In genomic region chr19:55605637-55606470, GRCh38 we compare ENCODE assay signal across 8 cellular contexts. TPM values are rescaled to one million over a fixed set of nuclear protein-coding genes. Genes with fewer than 3 reads are reported as not detected.
A peak's percentile ranks its signal among the peaks of the same experiment; 100 is the strongest.
DNase-seq lines count a peak whose midpoint lies in the region; ATAC-seq and TF ChIP-seq lines count a peak whose summit lies in the region.

TSS of gene ZNF865 (plus strand) at chr19:55605647. CDS start at chr19:55613619, 7,972 bp downstream.

- TF ChIP-seq CTCF in GM12864 (IDR thresholded peaks at IDR 0.05; ENCODE audit: low read depth, low read length, missing control alignments) (peak; percentile 81), kidney epithelial cell (IDR thresholded peaks at IDR 0.05; ENCODE audit: insufficient read depth, low read length, poor library complexity, severe bottlenecking) (peak; percentile 86)

- peak; percentile 8 for ATAC-seq in HG02981 (IDR thresholded peaks at IDR 0.05; ENCODE audit: unreplicated experiment)
- ATAC-seq in GM18873 (IDR thresholded peaks at IDR 0.05; ENCODE audit: low FRiP score, unreplicated experiment), result no peak

- DNase-seq in GM12864 (ENCODE audit: low read depth) (peak; percentile 57), NCI-H2227 (lab: John Stamatoyannopoulos, UW; ENCODE audit: unreplicated experiment) (peak; percentile 94), cerebellum (ENCODE audit: low spot score) (peak; percentile 87), kidney epithelial cell (ENCODE audit: low read depth) (no peak)
- DNase-seq in activated CD4-positive, CD25-positive, alpha-beta regulatory T cell treated with anti-CD3 and anti-CD28 coated beads, Interleukin-2, amount 50 U/mL, for 16 hours (ENCODE audit: low read depth, low spot score), result peak; percentile 53
- DNase-seq in stimulated activated CD4-positive, alpha-beta T cell treated with anti-CD3 and anti-CD28 coated beads, Interleukin-15, amount 100 ng/mL, for 1 hour (ENCODE audit: low read depth in 1 of 2, low spot score in 1 of 2), result peak; percentile 44 to 46

- no peaks in the 10 kb centered on the region for H3K27me3 ChIP-seq in kidney epithelial cell (ENCODE audit: control insufficient read depth, insufficient read depth, low read length)

- no peaks in the 10 kb centered on the region for H3K36me3 ChIP-seq in kidney epithelial cell (ENCODE audit: control insufficient read depth, insufficient read depth, low read length)

- H3K4me3 ChIP-seq in GM12864 (ENCODE audit: low read depth, low read length) (peak within 1 kb of the TSS; percentile 98), kidney epithelial cell (ENCODE audit: low read depth, low read length) (peak within 1 kb of the TSS; percentile 77)

RNA-seq across cellular contexts. Expression of gene ZNF865, which starts in this region (rescaled TPM):
- total RNA-seq in cerebellum, result 1.7 TPM
- 5.6 and 7.6 TPM in 2 replicates for total RNA-seq in kidney epithelial cell
